In the genomic region with DNA sequence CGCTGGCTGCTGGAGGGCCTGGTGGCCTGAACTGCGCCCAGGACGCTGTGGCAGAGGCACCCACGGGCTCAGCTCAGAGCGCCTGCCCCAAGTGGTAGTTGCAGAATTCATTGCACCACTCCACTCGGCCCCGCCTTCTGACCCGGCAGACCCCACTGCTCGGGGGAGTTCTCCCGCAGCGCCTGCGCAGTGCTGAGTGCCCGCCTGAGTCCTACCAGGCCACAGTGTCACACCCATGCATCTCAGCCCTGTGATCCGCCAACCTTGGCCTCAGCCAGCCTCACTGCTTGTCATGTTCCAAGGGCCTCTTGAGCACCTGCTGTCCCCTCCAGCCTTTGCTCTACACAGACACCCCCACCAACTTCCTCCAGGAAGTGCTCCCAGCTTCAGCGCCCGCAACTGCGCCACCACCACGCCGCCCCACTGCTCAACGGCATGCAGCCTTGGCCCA, we compare ENCODE assay signal across 10 cellular contexts. TPM values are rescaled to one million over a fixed set of nuclear protein-coding genes. Genes with fewer than 3 reads are reported as not detected.
A peak's percentile ranks its signal among the peaks of the same experiment; 100 is the strongest.
DNase-seq lines count a peak whose midpoint lies in the region; ATAC-seq, FAIRE-seq and TF ChIP-seq lines count a peak whose summit lies in the region.
"Had no signal": no experiment of that assay in that cellular context is flagged by ENCODE, and none has a peak within 500 bp of the region (broad histone marks: within the 10 kb centered on the region; RNA-seq: fewer than 3 reads in every experiment).

No MANE protein-coding gene starts in this region.

- DNase-seq in DMS 273 (lab: John Stamatoyannopoulos, UW; ENCODE audit: unreplicated experiment) = peak; percentile 27
- no peak for DNase-seq in DMS 273 treated with DMSO at 0.1 percent for 48 hours (lab: John Stamatoyannopoulos, UW)
- DNase-seq in activated CD4-positive, alpha-beta T cell treated with anti-CD3 and anti-CD28 coated beads, Interleukin-2, amount 50 U/mL, for 1 hour = peak; percentile 60
- peak; percentile 78 for DNase-seq in germinal center (ENCODE audit: low spot score)
- DNase-seq in cardiac septum (ENCODE audit: low spot score) = no peak
- no peak for DNase-seq in pancreas
- DNase-seq in ascending aorta (ENCODE audit: low spot score in 2 of 2) = no peak

- H3K36me3 ChIP-seq in pancreas (no peaks in the 10 kb centered on the region), ascending aorta (peaks cover 0 to 4% of the 10 kb centered on the region in 2 donors)
- H3K36me3 ChIP-seq: breast epithelium had no signal

- 86 to 90% methylated on average over 20 of the region's 20 CpGs for WGBS in pancreas, 2 donors

- intact Hi-C loops in cardiac septum (cut with DNase I) = no loop called here
- intact Hi-C loops in pancreas (cut with DNase I) = no loop called here
- intact Hi-C loops in ascending aorta (cut with DNase I) = no loop called here

- peaks cover 3 to 14% (median 7%) of the 10 kb centered on the region in 3 donors for H3K4me1 ChIP-seq in pancreas
- H3K4me1 ChIP-seq in ascending aorta = no peaks in the 10 kb centered on the region

- H3K9me3 ChIP-seq in pancreas = no peaks in the 10 kb centered on the region
- no peaks in the 10 kb centered on the region for H3K9me3 ChIP-seq in ascending aorta
- H3K9me3 ChIP-seq: breast epithelium had no signal

- H3K9me3 Mint-ChIP-seq in stimulated activated memory B cell treated with anti-CD40 and anti-IgM and Interleukin-4, amounts not matched to agents 10 μg/mL and 1 μg/mL and 100 μg/mL, for 72 hours = no peaks in the 10 kb centered on the region

- no peak overlapping the region for H3K4me3 ChIP-seq in pancreas
- no peak overlapping the region for H3K4me3 ChIP-seq in ascending aorta
- H3K4me3 ChIP-seq: breast epithelium had no signal

- no peak for FAIRE-seq in pancreas (lab: Jason Lieb, UNC)

- peak overlapping the region; percentile 76 for H3K27ac Mint-ChIP-seq in stimulated activated memory B cell treated with anti-CD40 and anti-IgM and Interleukin-4, amounts not matched to agents 10 μg/mL and 1 μg/mL and 100 μg/mL, for 72 hours

- TF ChIP-seq CTCF in pancreas (IDR thresholded peaks at IDR 0.05) (no peak), ascending aorta (IDR thresholded peaks at IDR 0.05) (no peak)

- H3K27me3 ChIP-seq in pancreas (no peaks in the 10 kb centered on the region), ascending aorta (no peaks in the 10 kb centered on the region)
- H3K27me3 ChIP-seq: breast epithelium had no signal

- ATAC-seq in stimulated activated memory B cell treated with anti-CD40 and anti-IgM and Interleukin-4, amounts not matched to agents 10 μg/mL and 1 μg/mL and 100 μg/mL, for 72 hours = peak; percentile 65
- no peak for ATAC-seq in pancreas

- peak overlapping the region; percentile 63 for H3K4me3 Mint-ChIP-seq in stimulated activated memory B cell treated with anti-CD40 and anti-IgM and Interleukin-4, amounts not matched to agents 10 μg/mL and 1 μg/mL and 100 μg/mL, for 72 hours

- H3K4me1 Mint-ChIP-seq in stimulated activated memory B cell treated with anti-CD40 and anti-IgM and Interleukin-4, amounts not matched to agents 10 μg/mL and 1 μg/mL and 100 μg/mL, for 72 hours = peaks cover 43% of the 10 kb centered on the region

- no peak overlapping the region for H3K27ac ChIP-seq in pancreas
- H3K27ac ChIP-seq in ascending aorta = no peak overlapping the region
- H3K27ac ChIP-seq: 22Rv1, breast epithelium had no signal

- no peaks in the 10 kb centered on the region for H3K27me3 Mint-ChIP-seq in stimulated activated memory B cell treated with anti-CD40 and anti-IgM and Interleukin-4, amounts not matched to agents 10 μg/mL and 1 μg/mL and 100 μg/mL, for 72 hours

- H3K36me3 Mint-ChIP-seq in stimulated activated memory B cell treated with anti-CD40 and anti-IgM and Interleukin-4, amounts not matched to agents 10 μg/mL and 1 μg/mL and 100 μg/mL, for 72 hours = peaks cover 14% of the 10 kb centered on the region

RNA-seq across cellular contexts. Expression of gene DEGS2, which starts 12.2 kb away (rescaled TPM):
- total RNA-seq in cardiac septum (not detected), pancreas (1 to 10 TPM; 2.8 to 7.3 (median 5.3) TPM), ascending aorta (1.6 TPM)
- 1 to 10 TPM; 1.9 to 3.9 TPM for polyA plus RNA-seq in pancreas

Comparison
In these comparisons a context has a peak if more than half of its experiments do, and no peak if none do; other contexts are left out.
1. DNase-seq: peak in DMS 273 (single experiment), activated CD4-positive, alpha-beta T cell treated with anti-CD3 and anti-CD28 coated beads, Interleukin-2, amount 50 U/mL, for 1 hour (single experiment) and germinal center (single experiment); none in DMS 273 treated with DMSO at 0.1 percent for 48 hours (single experiment), cardiac septum (single experiment), pancreas (0 of 6) and ascending aorta (0 of 2).